Comparison of ENCODE assay signal across 16 cellular contexts in genomic region chr11:11346249-11346648, GRCh38.
"Had no signal": no experiment of that assay in that cellular context is flagged by ENCODE, and none has a peak within 500 bp of the region (broad histone marks: within the 10 kb centered on the region; RNA-seq: fewer than 3 reads in every experiment).

No MANE protein-coding gene starts in this region.

- DNase-seq: activated CD4-positive, alpha-beta T cell treated with anti-CD3 and anti-CD28 coated beads, Interleukin-2, amount 10 ng/mL, durations not matched to agents 7 days and 5 days; activated CD4-positive, CD25-positive, alpha-beta regulatory T cell; activated gamma-delta T cell; activated naive CD8-positive, alpha-beta T cell treated with anti-CD3 and anti-CD28 coated beads, Interleukin-2, amount 10 ng/mL, durations not matched to agents 7 days and 5 days; gastrocnemius medialis; heart right ventricle; left lung; mesenchymal stem cell; occipital lobe; psoas muscle; right lobe of liver; stimulated activated CD4-positive, alpha-beta T cell treated with anti-CD3 and anti-CD28 coated beads, Interleukin-2, amount 100 ng/mL, for 24 hours; stimulated activated naive B cell treated with anti-CD40 and anti-IgM and Interleukin-4, amounts not matched to agents 10 μg/mL and 1 μg/mL and 100 μg/mL, for 72 hours; transverse colon had no signal

- H3K36me3 ChIP-seq: cardiac muscle cell, gastrocnemius medialis, left lung, right lobe of liver, transverse colon had no signal

- H3K4me3 ChIP-seq: cardiac muscle cell, gastrocnemius medialis, heart right ventricle, left lung, psoas muscle, right lobe of liver, transverse colon had no signal

- H3K9me3 ChIP-seq: gastrocnemius medialis, heart right ventricle, left lung, psoas muscle, right lobe of liver, transverse colon had no signal

- H3K27ac ChIP-seq: cardiac muscle cell, gastrocnemius medialis, heart right ventricle, left lung, psoas muscle, right lobe of liver, transverse colon had no signal

- ATAC-seq: gastrocnemius medialis; heart right ventricle; left lung; natural killer cell treated with Interleukin-12 subunit alpha and Interleukin-12 subunit beta and Interleukin-15 and Interleukin-18, amount 100 ng/mL, for 72 hours; psoas muscle; right lobe of liver; stimulated activated naive B cell treated with anti-CD40 and anti-IgM and Interleukin-4, amounts not matched to agents 10 μg/mL and 1 μg/mL and 100 μg/mL, for 72 hours had no signal

- H3K27me3 ChIP-seq: gastrocnemius medialis, heart right ventricle, left lung, right lobe of liver, transverse colon had no signal
